8 cellular contexts compared by ENCODE assay signal in the genomic region with DNA sequence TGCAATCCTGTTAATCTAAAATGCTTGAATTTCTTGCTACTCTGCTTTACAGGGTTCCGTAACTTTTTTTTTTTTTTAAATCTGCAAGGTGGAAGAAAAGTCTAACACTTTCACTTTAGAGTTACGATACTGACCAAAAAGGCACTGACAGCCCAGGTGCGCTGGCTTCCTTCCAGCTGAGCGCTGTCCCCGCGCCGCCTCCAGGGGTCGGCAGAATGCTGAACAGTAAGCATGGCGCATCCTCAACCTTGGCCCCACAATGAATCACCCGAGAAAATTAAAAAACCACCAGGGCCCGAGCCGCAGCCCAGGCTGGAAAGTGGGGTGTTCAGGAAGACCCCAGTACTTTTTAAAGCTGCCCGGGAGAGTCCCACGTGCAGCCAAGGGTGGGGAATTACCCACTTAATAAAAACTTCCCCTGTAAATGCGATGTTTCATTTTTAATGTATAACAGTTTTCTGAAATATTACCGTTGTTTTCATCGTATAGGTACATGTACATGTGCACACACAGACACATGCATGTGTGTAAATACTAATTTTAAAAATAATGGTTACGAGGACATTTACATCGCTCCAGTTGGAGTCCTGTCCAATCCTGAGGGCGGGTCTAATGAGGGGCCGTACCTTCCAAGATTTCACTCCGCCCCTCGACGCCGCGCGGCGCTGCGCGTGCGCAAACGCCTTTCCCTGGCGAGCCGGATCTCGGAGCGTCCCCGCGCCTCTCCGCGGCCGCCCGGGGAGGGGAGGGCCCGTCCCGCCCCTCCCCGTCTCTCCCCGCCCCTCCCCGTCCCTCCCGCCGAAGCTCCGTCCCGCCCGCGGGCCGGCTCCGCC. TPM values are rescaled to one million over a fixed set of nuclear protein-coding genes. Genes with fewer than 3 reads are reported as not detected.
DNase-seq lines count a peak whose midpoint lies in the region; ATAC-seq and TF ChIP-seq lines count a peak whose summit lies in the region.

No MANE protein-coding gene starts in this region.

- H3K4me3 ChIP-seq in brain microvascular endothelial cell (ENCODE audit: low read depth, low read length) (peak overlapping the region; percentile 83), iPS-11a (ENCODE audit: low read depth, low read length) (peak overlapping the region; percentile 94), gastrocnemius medialis (peak overlapping the region; percentile 90 to 97 (median 95))

- peak; percentile 80 for DNase-seq in A172 (ENCODE audit: low spot score)
- DNase-seq in NCI-H2107 treated with DMSO at 0.1 percent for 48 hours (lab: John Stamatoyannopoulos, UW; ENCODE audit: unreplicated experiment): peak; percentile 83
- DNase-seq in UCSD-AML1 (lab: John Stamatoyannopoulos, UW; ENCODE audit: unreplicated experiment): peak; percentile 96
- DNase-seq in brain microvascular endothelial cell: peak; percentile 90
- peak; percentile 84 to 92 for DNase-seq in gastrocnemius medialis

- peak; percentile 66 for ATAC-seq in GM18519 (IDR thresholded peaks at IDR 0.05; ENCODE audit: low FRiP score, unreplicated experiment)
- ATAC-seq in HG03066 (IDR thresholded peaks at IDR 0.05; ENCODE audit: low read depth, unreplicated experiment): peak; percentile 75
- peak; percentile 90 to 93 for ATAC-seq in gastrocnemius medialis

- H3K27me3 ChIP-seq in brain microvascular endothelial cell (replicated peaks): no peaks in the 10 kb centered on the region
- no peaks in the 10 kb centered on the region for H3K27me3 ChIP-seq in gastrocnemius medialis

- peaks cover 14 to 22% of the 10 kb centered on the region in 2 donors for H3K4me1 ChIP-seq in gastrocnemius medialis

- H3K9me3 ChIP-seq in gastrocnemius medialis: no peaks in the 10 kb centered on the region

- H3K27ac ChIP-seq in brain microvascular endothelial cell (peak overlapping the region; percentile 73), gastrocnemius medialis (peak overlapping the region; percentile 89 to 96 (median 94))

- H3K36me3 ChIP-seq in brain microvascular endothelial cell (replicated peaks) (no peaks in the 10 kb centered on the region), gastrocnemius medialis (no peaks in the 10 kb centered on the region)

- intact Hi-C loops in gastrocnemius medialis (cut with DNase I; ENCODE audit: low total_unique reads): loop anchor here (1.0 to 5.0 kb wide), 5 partner anchors 19 to 362 kb away; a partner anchor contains a TSS

- TF ChIP-seq CTCF in brain microvascular endothelial cell (IDR thresholded peaks at IDR 0.05; ENCODE audit: low read depth, low read length, missing control alignments) (peak; percentile 88), gastrocnemius medialis (IDR thresholded peaks at IDR 0.05 in 4 of 5, conservative IDR thresholded peaks at IDR 0.05 in 1 of 5) (peak; percentile 58 to 76 (median 66))

- no peak for TF ChIP-seq POLR2A in gastrocnemius medialis (IDR thresholded peaks at IDR 0.05)

- in situ Hi-C loops in brain microvascular endothelial cell (cut with HindIII; ENCODE audit: low pct_ligation_motif_present, low sequenced_read_pairs): no loop called here
- in situ Hi-C loops in gastrocnemius medialis (cut with MboI; ENCODE audit: low sequenced_read_pairs in 4 of 4): no loop called here

RNA-seq across cellular contexts. Expression of a gene that starts 0.4 kb away (rescaled TPM):
- total RNA-seq in A172 (2014; rRNA removed; shearing (Covaris generic)): 61.0 and 66.3 TPM in 2 replicates
- total RNA-seq in gastrocnemius medialis: 10 to 100 TPM; 28.9 to 39.4 (median 33.1) TPM

RNA-seq across cellular contexts. Expression of a gene that starts 19.9 kb away (rescaled TPM):
- total RNA-seq in A172 (2014; rRNA removed; shearing (Covaris generic)): 30.8 and 35.2 TPM in 2 replicates
- total RNA-seq in gastrocnemius medialis: 10 to 100 TPM; 14.9 to 26.2 (median 18.5) TPM

Comparison
In these comparisons a context has a peak if more than half of its experiments do, and no peak if none do; other contexts are left out.
1. Peak in every context shown above with its lines: DNase-seq, ATAC-seq, H3K4me3 ChIP-seq and H3K27ac ChIP-seq.